ENCODE assay signal across 11 cellular contexts in the genomic region with DNA sequence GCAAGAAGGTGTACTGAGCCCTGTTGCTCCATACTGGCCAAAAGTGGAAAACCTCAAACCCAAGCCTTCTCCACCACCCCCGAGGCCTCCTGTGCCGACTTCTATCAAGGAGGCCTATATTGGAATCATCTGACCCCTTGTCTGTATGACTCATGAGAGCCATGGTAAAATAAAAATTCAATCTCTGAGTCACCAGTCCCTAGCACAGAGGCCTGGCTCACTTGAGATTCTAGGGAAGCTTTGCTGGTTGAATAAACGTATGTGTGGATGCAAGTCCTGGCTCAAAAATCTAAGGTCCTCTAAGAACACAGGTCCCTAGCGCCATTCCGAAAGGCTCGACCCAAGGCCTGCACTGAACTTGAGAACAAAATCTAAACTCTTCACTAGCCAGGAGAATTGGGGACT. TPM values are rescaled to one million over a fixed set of nuclear protein-coding genes. Genes with fewer than 3 reads are reported as not detected.
DNase-seq lines count a peak whose midpoint lies in the region; ATAC-seq and TF ChIP-seq lines count a peak whose summit lies in the region.
"Had no signal": no experiment of that assay in that cellular context is flagged by ENCODE, and none has a peak within 500 bp of the region (broad histone marks: within the 10 kb centered on the region; RNA-seq: fewer than 3 reads in every experiment).

No MANE protein-coding gene starts in this region.

- no peak overlapping the region for H3K27ac ChIP-seq in foreskin keratinocyte

- peaks cover 31% of the 10 kb centered on the region for H3K4me1 ChIP-seq in foreskin keratinocyte

- peaks cover 40% of the 10 kb centered on the region for H3K36me3 Mint-ChIP-seq in HFFc6 (ENCODE audit: low read depth)
- peaks cover 44% of the 10 kb centered on the region for H3K36me3 Mint-ChIP-seq in activated CD4-positive, alpha-beta memory T cell treated with anti-CD3 and anti-CD28 coated beads for 36 hours
- H3K36me3 Mint-ChIP-seq in stimulated activated naive B cell treated with anti-CD40 and anti-IgM and Interleukin-4, amounts not matched to agents 10 μg/mL and 1 μg/mL and 100 μg/mL, for 72 hours = peaks cover 39 to 72% of the 10 kb centered on the region in 2 donors
- peaks cover 7% of the 10 kb centered on the region for H3K36me3 Mint-ChIP-seq in progenitor cell of endocrine pancreas (ENCODE audit: insufficient read depth)

- H3K27me3 Mint-ChIP-seq in HFFc6 (ENCODE audit: insufficient read depth) = peaks cover 3% of the 10 kb centered on the region
- no peaks in the 10 kb centered on the region for H3K27me3 Mint-ChIP-seq in activated CD4-positive, alpha-beta memory T cell treated with anti-CD3 and anti-CD28 coated beads for 36 hours
- no peaks in the 10 kb centered on the region for H3K27me3 Mint-ChIP-seq in stimulated activated naive B cell treated with anti-CD40 and anti-IgM and Interleukin-4, amounts not matched to agents 10 μg/mL and 1 μg/mL and 100 μg/mL, for 72 hours
- no peaks in the 10 kb centered on the region for H3K27me3 Mint-ChIP-seq in progenitor cell of endocrine pancreas

- ATAC-seq in foreskin keratinocyte = peak; percentile 90
- ATAC-seq in stimulated activated naive B cell treated with anti-CD40 and anti-IgM and Interleukin-4, amounts not matched to agents 10 μg/mL and 1 μg/mL and 100 μg/mL, for 72 hours (replicated peaks) = peak; percentile 54 to 62

- CTCF ChIA-PET in activated CD4-positive, alpha-beta memory T cell treated with anti-CD3 and anti-CD28 coated beads for 36 hours (lab: Charles Lee) = interaction anchor here (1.4 to 3.0 kb wide), 2 partner anchors 19 to 114 kb away, joined by 5 to 21 read pairs; no protein-coding TSS in a partner anchor

- H3K27me3 ChIP-seq in foreskin keratinocyte = no peaks in the 10 kb centered on the region

- no peaks in the 10 kb centered on the region for H3K9me3 Mint-ChIP-seq in HFFc6
- H3K9me3 Mint-ChIP-seq in activated CD4-positive, alpha-beta memory T cell treated with anti-CD3 and anti-CD28 coated beads for 36 hours = no peaks in the 10 kb centered on the region
- H3K9me3 Mint-ChIP-seq in stimulated activated naive B cell treated with anti-CD40 and anti-IgM and Interleukin-4, amounts not matched to agents 10 μg/mL and 1 μg/mL and 100 μg/mL, for 72 hours = peaks cover 3 to 4% of the 10 kb centered on the region in 2 donors
- no peaks in the 10 kb centered on the region for H3K9me3 Mint-ChIP-seq in progenitor cell of endocrine pancreas (ENCODE audit: low read depth)

- intact Hi-C loops in activated CD4-positive, alpha-beta memory T cell treated with anti-CD3 and anti-CD28 coated beads for 36 hours (cut with micrococcal nuclease) = loop anchor here (5.0 kb wide), 2 partner anchors 114 to 154 kb away; no protein-coding TSS in a partner anchor

- H3K27ac Mint-ChIP-seq in HFFc6 = peak overlapping the region; percentile 96
- peak overlapping the region; percentile 90 for H3K27ac Mint-ChIP-seq in activated CD4-positive, alpha-beta memory T cell treated with anti-CD3 and anti-CD28 coated beads for 36 hours
- peak overlapping the region; percentile 97 for H3K27ac Mint-ChIP-seq in stimulated activated naive B cell treated with anti-CD40 and anti-IgM and Interleukin-4, amounts not matched to agents 10 μg/mL and 1 μg/mL and 100 μg/mL, for 72 hours
- no peak overlapping the region for H3K27ac Mint-ChIP-seq in progenitor cell of endocrine pancreas

- H3K4me1 Mint-ChIP-seq in HFFc6 (ENCODE audit: low read depth) (peaks cover 77% of the 10 kb centered on the region), progenitor cell of endocrine pancreas (ENCODE audit: low read depth) (peaks cover 4% of the 10 kb centered on the region)
- peaks cover 86% of the 10 kb centered on the region for H3K4me1 Mint-ChIP-seq in activated CD4-positive, alpha-beta memory T cell treated with anti-CD3 and anti-CD28 coated beads for 36 hours (ENCODE audit: low read depth)
- H3K4me1 Mint-ChIP-seq in stimulated activated naive B cell treated with anti-CD40 and anti-IgM and Interleukin-4, amounts not matched to agents 10 μg/mL and 1 μg/mL and 100 μg/mL, for 72 hours = peaks cover 55 to 89% of the 10 kb centered on the region in 2 donors

- TF ChIP-seq CTCF in HFFc6 (IDR thresholded peaks at IDR 0.05) = no peak
- TF ChIP-seq CTCF in foreskin keratinocyte (conservative IDR thresholded peaks at IDR 0.05) = no peak
- TF ChIP-seq CTCF in progenitor cell of endocrine pancreas (IDR thresholded peaks at IDR 0.05; ENCODE audit: unreplicated experiment) = no peak

- H3K4me3 Mint-ChIP-seq in HFFc6 (peak overlapping the region; percentile 75), progenitor cell of endocrine pancreas (ENCODE audit: low read depth) (no peak overlapping the region)
- peak overlapping the region; percentile 47 for H3K4me3 Mint-ChIP-seq in activated CD4-positive, alpha-beta memory T cell treated with anti-CD3 and anti-CD28 coated beads for 36 hours
- H3K4me3 Mint-ChIP-seq in stimulated activated naive B cell treated with anti-CD40 and anti-IgM and Interleukin-4, amounts not matched to agents 10 μg/mL and 1 μg/mL and 100 μg/mL, for 72 hours = peak overlapping the region in 1 of 2 donors; percentile 41

- POLR2A ChIA-PET in activated CD4-positive, alpha-beta memory T cell treated with anti-CD3 and anti-CD28 coated beads for 36 hours (lab: Charles Lee) = interaction anchor here (1.3 to 2.6 kb wide), 3 partner anchors 18 to 62 kb away, joined by 3 to 28 read pairs (median 4); no protein-coding TSS in a partner anchor

- DNase-seq in HFFc6 (peak; percentile 84), foreskin keratinocyte (peak in 1 of 2 donors; percentile 68), progenitor cell of endocrine pancreas (ENCODE audit: low spot score, unreplicated experiment) (no peak), NCI-H1417 (lab: John Stamatoyannopoulos, UW) (no peak), SKM-1 treated with dmso at 0.1 percent for 144 hours (lab: John Stamatoyannopoulos, UW; ENCODE audit: unreplicated experiment) (no peak)
- no peak for DNase-seq in activated CD4-positive, alpha-beta memory T cell treated with anti-CD3 and anti-CD28 coated beads for 36 hours
- no peak for DNase-seq in stimulated activated naive B cell treated with anti-CD40 and anti-IgM and Interleukin-4, amounts not matched to agents 10 μg/mL and 1 μg/mL and 100 μg/mL, for 72 hours
- no peak for DNase-seq in stimulated activated naive CD4-positive, alpha-beta T cell treated with Interleukin-2 at 50 U/mL for 16 hours (lab: John Stamatoyannopoulos, UW)
- DNase-seq: central memory CD4-positive, alpha-beta T cell; NCI-H345; posterior cingulate gyrus had no signal

RNA-seq across cellular contexts. Expression of a gene that starts 15.0 kb away (rescaled TPM):
- 10 to 100 TPM; 63.6 to 71.3 (median 66.5) TPM for total RNA-seq in HFFc6 (2021; fragmentation: NEBNext Ultra II Directional; extraction: Animal tissue kit (Norgen Biotek cat#: 25700))
- 100 to 1,000 TPM; 120 to 121 TPM for total RNA-seq in activated CD4-positive, alpha-beta memory T cell treated with anti-CD3 and anti-CD28 coated beads for 36 hours
- 65.4 and 68.7 TPM in 2 replicates for total RNA-seq in foreskin keratinocyte
- polyA plus RNA-seq in foreskin keratinocyte = 88.8 and 91.5 TPM in 2 replicates
- total RNA-seq in progenitor cell of endocrine pancreas = 26.2 and 27.1 TPM in 2 replicates

RNA-seq across cellular contexts. Expression of a gene that starts 50.2 kb away (rescaled TPM):
- 1 to 10 TPM; 4.1 to 5.8 (median 4.9) TPM for total RNA-seq in HFFc6 (2021; fragmentation: NEBNext Ultra II Directional; extraction: Animal tissue kit (Norgen Biotek cat#: 25700))
- total RNA-seq in activated CD4-positive, alpha-beta memory T cell treated with anti-CD3 and anti-CD28 coated beads for 36 hours = 1 to 10 TPM; 8.7 to 9.7 TPM
- total RNA-seq in foreskin keratinocyte (1.8 and 2.6 TPM in 2 replicates), progenitor cell of endocrine pancreas (12.5 and 14.4 TPM in 2 replicates)
- polyA plus RNA-seq in foreskin keratinocyte = 1.8 TPM in 2 replicates
